14 cellular contexts compared by ENCODE assay signal in the genomic region with DNA sequence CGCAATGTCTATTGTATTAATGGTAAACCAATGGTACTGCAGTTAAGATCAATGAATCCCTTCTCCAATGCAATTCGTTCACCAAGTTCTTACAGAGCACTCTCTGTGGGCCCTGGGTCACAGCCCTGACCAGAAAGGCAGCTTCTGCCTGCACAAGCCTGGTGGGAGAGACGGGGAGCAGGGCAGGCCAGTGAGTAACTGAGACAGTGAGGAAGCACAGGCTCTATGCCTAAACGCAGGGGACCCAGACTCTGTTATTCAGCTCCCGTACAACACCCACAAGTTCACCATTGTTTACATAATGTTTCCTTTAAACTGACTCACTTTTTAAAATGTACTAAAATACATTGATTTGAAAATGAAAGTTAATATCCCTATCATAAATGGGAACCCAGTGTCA. TPM values are rescaled to one million over a fixed set of nuclear protein-coding genes. Genes with fewer than 3 reads are reported as not detected.
DNase-seq lines count a peak whose midpoint lies in the region; ATAC-seq and TF ChIP-seq lines count a peak whose summit lies in the region.
"Had no signal": no experiment of that assay in that cellular context is flagged by ENCODE, and none has a peak within 500 bp of the region (broad histone marks: within the 10 kb centered on the region; RNA-seq: fewer than 3 reads in every experiment).

No MANE protein-coding gene starts in this region.

- H3F3A ChIP-seq in GM23338 (replicated peaks; ENCODE audit: low read depth) = no peaks in the 10 kb centered on the region

- peaks cover 77% of the 10 kb centered on the region for H3K36me3 Mint-ChIP-seq in GM23338 (ENCODE audit: low read depth)
- H3K36me3 Mint-ChIP-seq in dendritic cell treated with granulocyte-macrophage colony-stimulating factor and Interleukin-4, amounts not matched to agents 40 ng/mL and 50 ng/mL, for 4 days (ENCODE audit: low read depth) = peaks cover 97% of the 10 kb centered on the region
- H3K36me3 Mint-ChIP-seq in naive thymus-derived CD8-positive, alpha-beta T cell = no peaks in the 10 kb centered on the region
- H3K36me3 Mint-ChIP-seq: memory B cell had no signal

- no peak for TF ChIP-seq CTCF in GM23338 (conservative IDR thresholded peaks at IDR 0.05; ENCODE audit: low read depth in 2 of 2)

- H3K4me3 Mint-ChIP-seq in GM23338 = no peak overlapping the region
- H3K4me3 Mint-ChIP-seq in dendritic cell treated with granulocyte-macrophage colony-stimulating factor and Interleukin-4, amounts not matched to agents 40 ng/mL and 50 ng/mL, for 4 days = peak overlapping the region; percentile 21
- H3K4me3 Mint-ChIP-seq in naive thymus-derived CD8-positive, alpha-beta T cell = peak overlapping the region in 6 of 10 donors; percentile 5 to 73 (median 48)
- H3K4me3 Mint-ChIP-seq: memory B cell had no signal

- POLR2A ChIA-PET in naive thymus-derived CD8-positive, alpha-beta T cell (lab: Charles Lee) = no interaction called here

- H3K4me3 ChIP-seq in BLaER1 treated with 17β-estradiol and CSF1 and Interleukin-3, amounts not matched to agents 10 nM and 100 nM = 0 out of 20 replicates have a peak overlapping the region, but pooled peaks of 1 of the 10 experiments have one; percentile 3
- H3K4me3 ChIP-seq in GM23338 = no peak overlapping the region

- H3K27ac Mint-ChIP-seq in GM23338 = peak overlapping the region; percentile 83; the same call in 1 of the 2 replicates
- peak overlapping the region; percentile 84 for H3K27ac Mint-ChIP-seq in dendritic cell treated with granulocyte-macrophage colony-stimulating factor and Interleukin-4, amounts not matched to agents 40 ng/mL and 50 ng/mL, for 4 days
- H3K27ac Mint-ChIP-seq in naive thymus-derived CD8-positive, alpha-beta T cell = peak overlapping the region in 5 of 10 donors; percentile 43 to 67 (median 55)
- H3K27ac Mint-ChIP-seq: memory B cell, progenitor cell of endocrine pancreas had no signal

- H4K20me1 ChIP-seq in BLaER1 treated with 17β-estradiol and CSF1 and Interleukin-3, amounts not matched to agents 10 nM and 100 nM = no peaks in the 10 kb centered on the region
- no peaks in the 10 kb centered on the region; the same call in none of the 2 replicates for H4K20me1 ChIP-seq in GM23338 (replicated peaks; ENCODE audit: insufficient read depth)

- H3K9ac ChIP-seq in BLaER1 treated with 17β-estradiol and CSF1 and Interleukin-3, amounts not matched to agents 10 nM and 100 nM = peak overlapping the region in 3 of 11 experiments; percentile 44 to 67 (median 67); a peak in 4 of 22 replicates
- H3K9ac ChIP-seq: KMS-11 had no signal

- no peak overlapping the region for H2AFZ ChIP-seq in GM23338

- peak overlapping the region; percentile 15 to 93 (median 55) for H3K4me2 ChIP-seq in BLaER1 treated with 17β-estradiol and CSF1 and Interleukin-3, amounts not matched to agents 10 nM and 100 nM
- H3K4me2 ChIP-seq in GM23338 = no peak overlapping the region
- H3K4me2 ChIP-seq: KMS-11 had no signal

- H3K9me3 ChIP-seq in BLaER1 treated with 17β-estradiol and CSF1 and Interleukin-3, amounts not matched to agents 10 nM and 100 nM (replicated peaks in 1 of 11) = peaks cover 0 to 21% (median 0%) of the 10 kb centered on the region in 11 experiments; a peak in 6 of 22 replicates

- peaks cover 0 to 35% (median 0%) of the 10 kb centered on the region in 11 experiments; a peak in 6 of 22 replicates for H3K36me3 ChIP-seq in BLaER1 treated with 17β-estradiol and CSF1 and Interleukin-3, amounts not matched to agents 10 nM and 100 nM
- H3K36me3 ChIP-seq in GM23338 (ENCODE audit: insufficient read depth) = peaks cover 20% of the 10 kb centered on the region

- intact Hi-C loops in dendritic cell treated with granulocyte-macrophage colony-stimulating factor and Interleukin-4, amounts not matched to agents 40 ng/mL and 50 ng/mL, for 4 days (cut with micrococcal nuclease) = loop anchor here (5.0 kb wide), 1 partner anchor 42 kb away; a partner anchor contains a TSS

- peak overlapping the region in 4 of 11 experiments; percentile 67 to 79 (median 72); a peak in 8 of 22 replicates for H3K27ac ChIP-seq in BLaER1 treated with 17β-estradiol and CSF1 and Interleukin-3, amounts not matched to agents 10 nM and 100 nM
- H3K27ac ChIP-seq in GM23338 (ENCODE audit: low read depth) = no peak overlapping the region
- H3K27ac ChIP-seq: epithelial cell of prostate, KMS-11, RWPE1 had no signal

- peaks cover 1% of the 10 kb centered on the region for H3K27me3 Mint-ChIP-seq in GM23338 (ENCODE audit: insufficient read depth, low read depth, poor library complexity)
- H3K27me3 Mint-ChIP-seq in dendritic cell treated with granulocyte-macrophage colony-stimulating factor and Interleukin-4, amounts not matched to agents 40 ng/mL and 50 ng/mL, for 4 days = peaks cover 2% of the 10 kb centered on the region
- no peaks in the 10 kb centered on the region for H3K27me3 Mint-ChIP-seq in naive thymus-derived CD8-positive, alpha-beta T cell
- H3K27me3 Mint-ChIP-seq: memory B cell, progenitor cell of endocrine pancreas had no signal

- H3K4me1 Mint-ChIP-seq in GM23338 = peaks cover 14% of the 10 kb centered on the region
- peaks cover 41% of the 10 kb centered on the region for H3K4me1 Mint-ChIP-seq in dendritic cell treated with granulocyte-macrophage colony-stimulating factor and Interleukin-4, amounts not matched to agents 40 ng/mL and 50 ng/mL, for 4 days (ENCODE audit: low read depth)
- H3K4me1 Mint-ChIP-seq in naive thymus-derived CD8-positive, alpha-beta T cell = peaks cover 6 to 15% (median 10%) of the 10 kb centered on the region in 4 donors

- no peaks in the 10 kb centered on the region for H3K9me3 Mint-ChIP-seq in GM23338
- H3K9me3 Mint-ChIP-seq in dendritic cell treated with granulocyte-macrophage colony-stimulating factor and Interleukin-4, amounts not matched to agents 40 ng/mL and 50 ng/mL, for 4 days = no peaks in the 10 kb centered on the region
- H3K9me3 Mint-ChIP-seq in naive thymus-derived CD8-positive, alpha-beta T cell = no peaks in the 10 kb centered on the region

- peaks cover 13 to 70% (median 18%) of the 10 kb centered on the region in 10 experiments for H3K4me1 ChIP-seq in BLaER1 treated with 17β-estradiol and CSF1 and Interleukin-3, amounts not matched to agents 10 nM and 100 nM
- 0 out of 2 replicates have a peak, but pooled peaks cover 4% of the 10 kb centered on the region for H3K4me1 ChIP-seq in GM23338 (ENCODE audit: insufficient read depth)

- peaks cover 25% of the 10 kb centered on the region for H3K79me2 ChIP-seq in GM23338 (replicated peaks; ENCODE audit: insufficient read depth)

- no peaks in the 10 kb centered on the region for H3K27me3 ChIP-seq in BLaER1 treated with 17β-estradiol and CSF1 and Interleukin-3, amounts not matched to agents 10 nM and 100 nM
- no peaks in the 10 kb centered on the region for H3K27me3 ChIP-seq in GM23338 (ENCODE audit: insufficient read depth)

- DNase-seq in GM23338 (ENCODE audit: low spot score) (no peak), SK-N-DZ (ENCODE audit: low spot score) (no peak), middle frontal gyrus (ENCODE audit: extremely low spot score, low spot score) (no peak)
- DNase-seq in naive thymus-derived CD8-positive, alpha-beta T cell = no peak
- DNase-seq: NCI-H1694 treated with DMSO at 0.1 percent for 48 hours had no signal

- no peaks in the 10 kb centered on the region for H3K9me2 ChIP-seq in GM23338 (ENCODE audit: insufficient read depth)

- ATAC-seq in GM23338 = no peak
- ATAC-seq in naive thymus-derived CD8-positive, alpha-beta T cell = no peak
- ATAC-seq in HG03175 (IDR thresholded peaks at IDR 0.05; ENCODE audit: unreplicated experiment) = no peak
- ATAC-seq in GM21367 (IDR thresholded peaks at IDR 0.05; ENCODE audit: unreplicated experiment) = no peak

TF ChIP-seq in GM23338, 12 proteins besides CTCF, POLR2A, EP300 and RAD21 (continues in another document):
- TF ChIP-seq, protein P1, sequence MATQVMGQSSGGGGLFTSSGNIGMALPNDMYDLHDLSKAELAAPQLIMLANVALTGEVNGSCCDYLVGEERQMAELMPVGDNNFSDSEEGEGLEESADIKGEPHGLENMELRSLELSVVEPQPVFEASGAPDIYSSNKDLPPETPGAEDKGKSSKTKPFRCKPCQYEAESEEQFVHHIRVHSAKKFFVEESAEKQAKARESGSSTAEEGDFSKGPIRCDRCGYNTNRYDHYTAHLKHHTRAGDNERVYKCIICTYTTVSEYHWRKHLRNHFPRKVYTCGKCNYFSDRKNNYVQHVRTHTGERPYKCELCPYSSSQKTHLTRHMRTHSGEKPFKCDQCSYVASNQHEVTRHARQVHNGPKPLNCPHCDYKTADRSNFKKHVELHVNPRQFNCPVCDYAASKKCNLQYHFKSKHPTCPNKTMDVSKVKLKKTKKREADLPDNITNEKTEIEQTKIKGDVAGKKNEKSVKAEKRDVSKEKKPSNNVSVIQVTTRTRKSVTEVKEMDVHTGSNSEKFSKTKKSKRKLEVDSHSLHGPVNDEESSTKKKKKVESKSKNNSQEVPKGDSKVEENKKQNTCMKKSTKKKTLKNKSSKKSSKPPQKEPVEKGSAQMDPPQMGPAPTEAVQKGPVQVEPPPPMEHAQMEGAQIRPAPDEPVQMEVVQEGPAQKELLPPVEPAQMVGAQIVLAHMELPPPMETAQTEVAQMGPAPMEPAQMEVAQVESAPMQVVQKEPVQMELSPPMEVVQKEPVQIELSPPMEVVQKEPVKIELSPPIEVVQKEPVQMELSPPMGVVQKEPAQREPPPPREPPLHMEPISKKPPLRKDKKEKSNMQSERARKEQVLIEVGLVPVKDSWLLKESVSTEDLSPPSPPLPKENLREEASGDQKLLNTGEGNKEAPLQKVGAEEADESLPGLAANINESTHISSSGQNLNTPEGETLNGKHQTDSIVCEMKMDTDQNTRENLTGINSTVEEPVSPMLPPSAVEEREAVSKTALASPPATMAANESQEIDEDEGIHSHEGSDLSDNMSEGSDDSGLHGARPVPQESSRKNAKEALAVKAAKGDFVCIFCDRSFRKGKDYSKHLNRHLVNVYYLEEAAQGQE (IDR thresholded peaks at IDR 0.05; ENCODE audit: unreplicated experiment) = no peak
- TF ChIP-seq JUNB (IDR thresholded peaks at IDR 0.05; ENCODE audit: unreplicated experiment) (no peak), CREB1 (CRISPR knock-in tag; IDR thresholded peaks at IDR 0.05; ENCODE audit: low read depth) (no peak), EZH2 (IDR thresholded peaks at IDR 0.05; ENCODE audit: low read depth, unreplicated experiment) (no peak)

RNA-seq across cellular contexts. Expression of a gene that starts 40.5 kb away (rescaled TPM):
- 30.4 and 34.5 TPM in 2 replicates for total RNA-seq in GM23338 (2014; rRNA removed; shearing (Covaris generic))
- 34.5 and 35.3 TPM in 2 replicates for polyA plus RNA-seq in GM23338 (2016; fragmentation: Nextera tagmentation; extraction: Ambion mirVana)
- total RNA-seq in naive thymus-derived CD8-positive, alpha-beta T cell = 10 to 100 TPM; 27.3 to 27.5 TPM
- polyA plus RNA-seq in naive thymus-derived CD8-positive, alpha-beta T cell = 1 to 10 TPM in 1 of 3 donors, under 1 TPM in 1, not detected in 1; 0.87 to 7.4 TPM
- 33.3 and 39.0 TPM in 2 replicates for polyA plus RNA-seq in SK-N-DZ (2014; cell fraction: cytosol; rRNA removed)
- polyA plus RNA-seq in SK-N-DZ (2014; cell fraction: nucleus; rRNA removed) = 12.5 and 14.6 TPM in 2 replicates
